In genomic region chr5:15762668-15763067, GRCh38 we compare ENCODE assay signal across 24 cellular contexts.
DNase-seq lines count a peak whose midpoint lies in the region; ATAC-seq, FAIRE-seq and TF ChIP-seq lines count a peak whose summit lies in the region.
"Had no signal": no experiment of that assay in that cellular context is flagged by ENCODE, and none has a peak within 500 bp of the region (broad histone marks: within the 10 kb centered on the region; RNA-seq: fewer than 3 reads in every experiment).

No MANE protein-coding gene starts in this region.

- no peak for TF ChIP-seq RAD21 in SK-N-SH (IDR thresholded peaks at IDR 0.05; ENCODE audit: low read length)

- WGBS in SK-N-SH (ENCODE audit: low lambda C conversion rate), result 41% methylated on average over 3 of the region's 3 CpGs

- no peak for TF ChIP-seq CTCF in BE2C (IDR thresholded peaks at IDR 0.05; ENCODE audit: low read depth, low read length)
- TF ChIP-seq CTCF in SK-N-SH (IDR thresholded peaks at IDR 0.05), result no peak
- no peak for TF ChIP-seq CTCF in glutamatergic neuron (IDR thresholded peaks at IDR 0.05; ENCODE audit: partially characterized antibody, unreplicated experiment)
- no peak for TF ChIP-seq CTCF in D721Med (IDR thresholded peaks at IDR 0.05; ENCODE audit: insufficient read depth, missing control alignments)
- no peak for TF ChIP-seq CTCF in omental fat pad (IDR thresholded peaks at IDR 0.05)

- no peak overlapping the region for H3K9ac ChIP-seq in SK-N-SH
- H3K9ac ChIP-seq: BLaER1 had no signal

- H3K36me3 ChIP-seq in BE2C (no peaks in the 10 kb centered on the region), SK-N-SH (replicated peaks in 1 of 2; ENCODE audit: control insufficient read depth in 1 of 2, insufficient read depth in 2 of 2, low read length in 1 of 2) (no peaks in the 10 kb centered on the region), MG63 (no peaks in the 10 kb centered on the region)
- H3K36me3 ChIP-seq: BLaER1 had no signal

- H3K9me3 ChIP-seq in BE2C, result no peaks in the 10 kb centered on the region
- H3K9me3 ChIP-seq in SK-N-SH, result no peaks in the 10 kb centered on the region
- H3K9me3 ChIP-seq in MG63, result no peaks in the 10 kb centered on the region
- H3K9me3 ChIP-seq: A549, BLaER1 had no signal

- H3K4me3 ChIP-seq in BE2C (ENCODE audit: low read depth, low read length) (peak overlapping the region; percentile 20), SK-N-SH (ENCODE audit: low read depth in 2 of 2, low read length in 1 of 2) (no peak overlapping the region), MG63 (no peak overlapping the region)
- H3K4me3 ChIP-seq: A549, BLaER1 had no signal

- H3K4me3 Mint-ChIP-seq in glutamatergic neuron (ENCODE audit: unreplicated experiment), result no peak overlapping the region
- H3K4me3 Mint-ChIP-seq: B cell; CD14-positive monocyte; CD4-positive, alpha-beta memory T cell; CD4-positive, CD25-positive, alpha-beta regulatory T cell; CD8-positive, alpha-beta memory T cell had no signal

- POLR2A ChIA-PET in SK-N-SH (lab: Yijun Ruan, JAX), result no interaction called here

- H4K20me1 ChIP-seq in SK-N-SH (ENCODE audit: insufficient read depth), result no peaks in the 10 kb centered on the region
- H4K20me1 ChIP-seq: BLaER1 had no signal

- no peak overlapping the region for H2AFZ ChIP-seq in SK-N-SH (ENCODE audit: low read depth)

- H3K27me3 ChIP-seq in BE2C (no peaks in the 10 kb centered on the region), SK-N-SH (ENCODE audit: insufficient read depth) (no peaks in the 10 kb centered on the region), MG63 (no peaks in the 10 kb centered on the region)
- H3K27me3 ChIP-seq: BLaER1 had no signal

- H3F3A ChIP-seq in SK-N-SH (replicated peaks; ENCODE audit: insufficient read depth), result no peaks in the 10 kb centered on the region

- FAIRE-seq in D721Med (lab: Jason Lieb, UNC), result no peak
- FAIRE-seq: A549, G401.6, GM12891, GM19239 had no signal

- peaks cover 5% of the 10 kb centered on the region for H3K27me3 Mint-ChIP-seq in glutamatergic neuron (ENCODE audit: unreplicated experiment)
- H3K27me3 Mint-ChIP-seq: B cell; CD4-positive, alpha-beta memory T cell; CD4-positive, CD25-positive, alpha-beta regulatory T cell; CD8-positive, alpha-beta memory T cell had no signal

- peak overlapping the region; percentile 48 for H3K27ac Mint-ChIP-seq in glutamatergic neuron (ENCODE audit: unreplicated experiment)
- H3K27ac Mint-ChIP-seq: B cell; CD14-positive monocyte; CD4-positive, alpha-beta memory T cell; CD4-positive, CD25-positive, alpha-beta regulatory T cell; CD8-positive, alpha-beta memory T cell had no signal

- no peaks in the 10 kb centered on the region for H3K36me3 Mint-ChIP-seq in glutamatergic neuron (ENCODE audit: unreplicated experiment)
- H3K36me3 Mint-ChIP-seq: CD14-positive monocyte; CD4-positive, alpha-beta memory T cell; CD4-positive, CD25-positive, alpha-beta regulatory T cell; CD8-positive, alpha-beta memory T cell had no signal

- no peak for DNase-seq in BE2C
- peak; percentile 65 for DNase-seq in NCI-H82 treated with DMSO at 0.1 percent for 48 hours (lab: John Stamatoyannopoulos, UW; ENCODE audit: unreplicated experiment)
- peak; percentile 35 for DNase-seq in SK-N-SH
- no peak for DNase-seq in glutamatergic neuron
- DNase-seq in MG63, result no peak
- DNase-seq in NCI-H1417 (lab: John Stamatoyannopoulos, UW), result no peak
- DNase-seq in D721Med (ENCODE audit: insufficient read length, low spot score), result no peak
- no peak for DNase-seq in omental fat pad (ENCODE audit: low spot score)
- DNase-seq: AML-193; C1 segment of cervical spinal cord; CD4-positive, alpha-beta memory T cell; CD4-positive, CD25-positive, alpha-beta regulatory T cell; CD8-positive, alpha-beta memory T cell; COR-L47; DMS79 treated with DMSO at 0.1 percent for 48 hours; GF-D8 had no signal

- no peaks in the 10 kb centered on the region for H3K9me3 Mint-ChIP-seq in glutamatergic neuron (ENCODE audit: unreplicated experiment)

- peaks cover 33% of the 10 kb centered on the region for H3K4me1 Mint-ChIP-seq in glutamatergic neuron (ENCODE audit: low read depth, unreplicated experiment)
- H3K4me1 Mint-ChIP-seq: B cell; CD14-positive monocyte; CD4-positive, alpha-beta memory T cell; CD4-positive, CD25-positive, alpha-beta regulatory T cell; CD8-positive, alpha-beta memory T cell had no signal

- peak in 1 of 2 experiments; percentile 71; a peak in 2 of 4 replicates for TF ChIP-seq EP300 in SK-N-SH (IDR thresholded peaks at IDR 0.05; ENCODE audit: borderline replicate concordance in 1 of 2, low read depth in 1 of 2, low read length in 1 of 2)

- H3K9me2 ChIP-seq in SK-N-SH, result no peaks in the 10 kb centered on the region

- no peaks in the 10 kb centered on the region; the same call in 1 of the 2 replicates for H3K79me2 ChIP-seq in SK-N-SH (ENCODE audit: insufficient read depth)

- CTCF ChIA-PET in SK-N-SH (lab: Yijun Ruan, JAX), result no interaction called here

- H3K4me1 ChIP-seq in BE2C (peaks cover 35% of the 10 kb centered on the region), SK-N-SH (ENCODE audit: control insufficient read depth in 1 of 2, insufficient read depth in 2 of 2, low read depth in 1 of 2, low read length in 1 of 2) (peaks cover 0 to 21% of the 10 kb centered on the region in 2 experiments; a peak in 2 of 4 replicates)
- H3K4me1 ChIP-seq: A549, BLaER1 had no signal

- H3K27ac ChIP-seq in SK-N-SH (ENCODE audit: low read depth in 2 of 2, low read length in 1 of 2), result peak overlapping the region in 1 of 2 experiments; percentile 84; a peak in 2 of 4 replicates
- H3K27ac ChIP-seq: 22Rv1, A549, BLaER1 had no signal

- H3K4me2 ChIP-seq in SK-N-SH, result no peak overlapping the region
- H3K4me2 ChIP-seq: A549, BLaER1 had no signal

- no peak for ATAC-seq in omental fat pad (ENCODE audit: low FRiP score)
- ATAC-seq: A549 had no signal

TF ChIP-seq in SK-N-SH, 30 proteins besides CTCF, POLR2A, EP300 and RAD21:
- TF ChIP-seq TEAD4 (IDR thresholded peaks at IDR 0.05; ENCODE audit: borderline replicate concordance, insufficient read depth) (peak; percentile 23; the same call in 1 of the 2 replicates), REST (IDR thresholded peaks at IDR 0.05; ENCODE audit: low read depth, low read length) (no peak), RCOR1 (IDR thresholded peaks at IDR 0.05; ENCODE audit: low read length) (peak; percentile 11; the same call in 1 of the 2 replicates), FOXJ3 (CRISPR knock-in tag; IDR thresholded peaks at IDR 0.05) (0 out of 2 replicates have a peak, but pooled peaks have one; percentile 33), FOSL2 (IDR thresholded peaks at IDR 0.05; ENCODE audit: borderline replicate concordance, low read depth) (no peak), FOXM1 (IDR thresholded peaks at IDR 0.05; ENCODE audit: low read depth) (no peak)
- TF ChIP-seq, protein P1, sequence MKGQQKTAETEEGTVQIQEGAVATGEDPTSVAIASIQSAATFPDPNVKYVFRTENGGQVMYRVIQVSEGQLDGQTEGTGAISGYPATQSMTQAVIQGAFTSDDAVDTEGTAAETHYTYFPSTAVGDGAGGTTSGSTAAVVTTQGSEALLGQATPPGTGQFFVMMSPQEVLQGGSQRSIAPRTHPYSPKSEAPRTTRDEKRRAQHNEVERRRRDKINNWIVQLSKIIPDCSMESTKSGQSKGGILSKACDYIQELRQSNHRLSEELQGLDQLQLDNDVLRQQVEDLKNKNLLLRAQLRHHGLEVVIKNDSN (IDR thresholded peaks at IDR 0.05; ENCODE audit: borderline replicate concordance, low read depth), result no peak

Comparison
In these comparisons a context has a peak if more than half of its experiments do, and no peak if none do; other contexts are left out.
1. DNase-seq: peak in NCI-H82 treated with DMSO at 0.1 percent for 48 hours (single experiment) and SK-N-SH (single experiment); none in BE2C (single experiment), glutamatergic neuron (single experiment), MG63 (single experiment), NCI-H1417 (0 of 3), D721Med (single experiment) and omental fat pad (single experiment).